In the genomic region with DNA sequence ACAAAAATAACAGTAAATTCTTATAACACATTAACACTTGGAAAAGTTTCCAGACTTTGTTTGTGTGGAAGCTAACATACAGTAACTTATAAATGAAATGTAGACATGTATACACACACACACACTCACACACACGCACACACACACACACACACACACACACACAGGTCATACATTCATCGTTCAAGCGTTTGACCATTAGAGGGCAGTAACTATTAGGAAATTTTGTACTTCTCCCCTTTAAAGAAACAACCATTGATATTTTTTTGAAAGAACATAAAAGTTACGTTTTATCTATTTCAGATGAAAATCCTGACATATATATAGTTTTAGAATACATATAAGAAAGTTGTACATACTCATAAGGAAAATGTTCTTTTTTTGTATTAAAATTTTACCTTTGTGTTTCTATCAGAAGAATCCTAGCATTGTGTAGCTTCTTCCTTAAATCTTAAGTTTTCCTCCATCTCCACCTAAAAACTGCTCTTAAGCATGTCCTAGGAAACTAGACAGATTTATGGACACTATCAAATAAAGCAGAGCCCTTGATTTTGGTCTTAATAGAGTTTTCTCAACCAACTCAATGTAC, we compare ENCODE assay signal across 8 cellular contexts.
DNase-seq lines count a peak whose midpoint lies in the region; TF ChIP-seq lines count a peak whose summit lies in the region.

No MANE protein-coding gene starts in this region.

- POLR2A ChIA-PET in HEK293T (lab: Yijun Ruan, JAX) = no interaction called here

- CTCF ChIA-PET in HEK293T (lab: Yijun Ruan, JAX) = no interaction called here

- no peak overlapping the region for H3K27ac ChIP-seq in substantia nigra (ENCODE audit: low read depth, low read length, poor library complexity, severe bottlenecking)

- no peaks in the 10 kb centered on the region for H3K36me3 ChIP-seq in GM06990 (ENCODE audit: control insufficient read depth, insufficient read depth, low read length)

- H3K27me3 ChIP-seq in GM06990 (replicated peaks; ENCODE audit: control insufficient read depth, insufficient read depth, low read length) = no peaks in the 10 kb centered on the region

- TF ChIP-seq CTCF in GM06990 (IDR thresholded peaks at IDR 0.05; ENCODE audit: insufficient read depth, low read length, poor library complexity, severe bottlenecking) = peak; percentile 58

- DNase-seq in GM06990 (ENCODE audit: extremely low read depth, insufficient read length) = peak; percentile 19
- DNase-seq in HEK293T (ENCODE audit: extremely low spot score) = peak; percentile 4
- peak; percentile 64 for DNase-seq in NCI-H2107 treated with DMSO at 0.1 percent for 48 hours (lab: John Stamatoyannopoulos, UW; ENCODE audit: unreplicated experiment)
- DNase-seq in amniotic epithelial cell (ENCODE audit: low read depth) = peak; percentile 80
- DNase-seq in kidney glomerular epithelial cell (lab: John Stamatoyannopoulos, UW) = peak; percentile 69
- DNase-seq in NCI-H524 treated with DMSO at 0.1 percent for 48 hours (lab: John Stamatoyannopoulos, UW) = no peak
- DNase-seq in substantia nigra (lab: John Stamatoyannopoulos, UW) = no peak
- DNase-seq in hippocampal formation (lab: John Stamatoyannopoulos, UW) = no peak

- H3K4me3 ChIP-seq in GM06990 (replicated peaks; ENCODE audit: low read depth, low read length) = no peak overlapping the region

TF ChIP-seq in HEK293T, 16 proteins besides CTCF, POLR2A, EP300 and RAD21:
- no peak for TF ChIP-seq ZNF384 (IDR thresholded peaks at IDR 0.05)
- no peak for TF ChIP-seq FOXA1 (IDR thresholded peaks at IDR 0.05)
- TF ChIP-seq BHLHE40 (IDR thresholded peaks at IDR 0.05; ENCODE audit: borderline replicate concordance) = no peak
- no peak for TF ChIP-seq L3MBTL2 (conservative IDR thresholded peaks at IDR 0.05)
- TF ChIP-seq, protein P1, sequence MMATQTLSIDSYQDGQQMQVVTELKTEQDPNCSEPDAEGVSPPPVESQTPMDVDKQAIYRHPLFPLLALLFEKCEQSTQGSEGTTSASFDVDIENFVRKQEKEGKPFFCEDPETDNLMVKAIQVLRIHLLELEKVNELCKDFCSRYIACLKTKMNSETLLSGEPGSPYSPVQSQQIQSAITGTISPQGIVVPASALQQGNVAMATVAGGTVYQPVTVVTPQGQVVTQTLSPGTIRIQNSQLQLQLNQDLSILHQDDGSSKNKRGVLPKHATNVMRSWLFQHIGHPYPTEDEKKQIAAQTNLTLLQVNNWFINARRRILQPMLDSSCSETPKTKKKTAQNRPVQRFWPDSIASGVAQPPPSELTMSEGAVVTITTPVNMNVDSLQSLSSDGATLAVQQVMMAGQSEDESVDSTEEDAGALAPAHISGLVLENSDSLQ (IDR thresholded peaks at IDR 0.05) = no peak
- TF ChIP-seq NFRKB (IDR thresholded peaks at IDR 0.05) = no peak
- no peak for TF ChIP-seq ARNT (IDR thresholded peaks at IDR 0.05)
- TF ChIP-seq HDGF (IDR thresholded peaks at IDR 0.05; ENCODE audit: borderline replicate concordance) = no peak
- TF ChIP-seq SUZ12 (IDR thresholded peaks at IDR 0.05) = no peak
- TF ChIP-seq LEF1 (IDR thresholded peaks at IDR 0.05; ENCODE audit: borderline replicate concordance) = no peak
- TF ChIP-seq ELF4 (IDR thresholded peaks at IDR 0.05) = no peak
- TF ChIP-seq TARDBP (IDR thresholded peaks at IDR 0.05) = no peak
- no peak for TF ChIP-seq FOXM1 (IDR thresholded peaks at IDR 0.05; ENCODE audit: borderline replicate concordance)
- no peak for TF ChIP-seq SP1 (IDR thresholded peaks at IDR 0.05)

Comparison
In these comparisons a context has a peak if more than half of its experiments do, and no peak if none do; other contexts are left out.
1. DNase-seq: peak in GM06990 (single experiment), HEK293T (single experiment), NCI-H2107 treated with DMSO at 0.1 percent for 48 hours (single experiment), amniotic epithelial cell (single experiment) and kidney glomerular epithelial cell (single experiment); none in NCI-H524 treated with DMSO at 0.1 percent for 48 hours (single experiment), substantia nigra (0 of 49) and hippocampal formation (0 of 2).